Comparison of ENCODE assay signal across 9 cellular contexts in the genomic region with DNA sequence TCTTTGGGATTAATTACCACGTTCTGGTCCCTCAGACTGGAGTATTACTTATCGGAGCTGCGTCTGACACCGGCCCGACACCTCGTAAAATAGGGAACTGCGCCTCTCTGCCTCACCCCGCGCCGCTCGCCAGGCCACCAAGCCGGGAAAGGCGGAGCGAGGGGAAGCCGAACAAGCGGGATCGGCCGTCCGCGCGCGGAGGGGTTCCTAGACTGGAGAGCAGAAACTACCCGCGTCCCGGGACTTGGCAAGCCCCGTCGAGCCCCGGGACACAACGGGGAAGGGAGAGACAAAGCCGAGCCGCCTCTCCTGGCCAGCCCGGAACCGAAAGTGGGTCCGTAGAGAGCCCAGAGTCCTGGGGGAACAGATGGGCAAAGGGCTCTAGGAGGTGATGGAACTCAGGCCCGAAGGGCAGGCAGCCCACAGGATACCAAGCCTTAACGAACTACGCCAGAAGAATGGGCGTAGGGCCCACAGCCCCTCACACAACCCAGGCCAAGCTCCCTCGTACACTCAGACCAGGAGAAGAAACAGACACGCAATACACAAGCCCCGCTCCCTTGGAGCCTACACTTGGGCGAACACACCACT. TPM values are rescaled to one million over a fixed set of nuclear protein-coding genes. Genes with fewer than 3 reads are reported as not detected.
DNase-seq lines count a peak whose midpoint lies in the region; ATAC-seq and TF ChIP-seq lines count a peak whose summit lies in the region.
"Had no signal": no experiment of that assay in that cellular context is flagged by ENCODE, and none has a peak within 500 bp of the region (broad histone marks: within the 10 kb centered on the region; RNA-seq: fewer than 3 reads in every experiment).

No MANE protein-coding gene starts in this region.

- WGBS in aorta, 2 donors, result 3% methylated on average over 42 of the region's 42 CpGs

- no peak for TF ChIP-seq CTCF in natural killer cell (IDR thresholded peaks at IDR 0.05)

- H3K27me3 ChIP-seq in aorta (ENCODE audit: control insufficient read depth in 1 of 2, insufficient read depth in 2 of 2, low read length in 1 of 2), result peaks cover 0 to 3% of the 10 kb centered on the region in 2 donors

- H3K27me3 Mint-ChIP-seq in natural killer cell (ENCODE audit: low read depth in 2 of 2), result peaks cover 77 to 81% of the 10 kb centered on the region in 2 donors
- peaks cover 56 to 75% of the 10 kb centered on the region in 2 donors for H3K27me3 Mint-ChIP-seq in natural killer cell treated with Interleukin-12 subunit alpha and Interleukin-12 subunit beta and Interleukin-15 and Interleukin-18, amount 100 ng/mL, for 72 hours
- peaks cover 86 to 100% of the 10 kb centered on the region in 2 donors for H3K27me3 Mint-ChIP-seq in effector memory CD8-positive, alpha-beta T cell
- H3K27me3 Mint-ChIP-seq in naive thymus-derived CD8-positive, alpha-beta T cell, result peaks cover 49 to 94% (median 77%) of the 10 kb centered on the region in 5 donors

- no peak overlapping the region for H3K27ac ChIP-seq in aorta (ENCODE audit: low read depth in 1 of 2, low read length in 2 of 2)

- peaks cover 17 to 30% of the 10 kb centered on the region in 2 donors for H3K4me1 Mint-ChIP-seq in natural killer cell
- peaks cover 23% of the 10 kb centered on the region in 2 donors for H3K4me1 Mint-ChIP-seq in natural killer cell treated with Interleukin-12 subunit alpha and Interleukin-12 subunit beta and Interleukin-15 and Interleukin-18, amount 100 ng/mL, for 72 hours (ENCODE audit: low read depth in 2 of 2)
- H3K4me1 Mint-ChIP-seq in effector memory CD8-positive, alpha-beta T cell (ENCODE audit: low read depth in 2 of 2), result peaks cover 26 to 29% of the 10 kb centered on the region in 2 donors
- peaks cover 24 to 56% (median 45%) of the 10 kb centered on the region in 4 donors for H3K4me1 Mint-ChIP-seq in naive thymus-derived CD8-positive, alpha-beta T cell

- no peak overlapping the region for H3K27ac Mint-ChIP-seq in natural killer cell
- H3K27ac Mint-ChIP-seq in natural killer cell treated with Interleukin-12 subunit alpha and Interleukin-12 subunit beta and Interleukin-15 and Interleukin-18, amount 100 ng/mL, for 72 hours, result no peak overlapping the region
- H3K27ac Mint-ChIP-seq in effector memory CD8-positive, alpha-beta T cell, result peak overlapping the region in 1 of 2 donors; percentile 29
- no peak overlapping the region for H3K27ac Mint-ChIP-seq in naive thymus-derived CD8-positive, alpha-beta T cell

- peak overlapping the region; percentile 30 to 33 for H3K4me3 ChIP-seq in aorta (ENCODE audit: low read length in 2 of 2)

- H3K4me3 Mint-ChIP-seq in natural killer cell, result peak overlapping the region; percentile 13
- H3K4me3 Mint-ChIP-seq in natural killer cell treated with Interleukin-12 subunit alpha and Interleukin-12 subunit beta and Interleukin-15 and Interleukin-18, amount 100 ng/mL, for 72 hours, result no peak overlapping the region
- H3K4me3 Mint-ChIP-seq in effector memory CD8-positive, alpha-beta T cell, result peak overlapping the region; percentile 39 to 65
- peak overlapping the region in 9 of 10 donors; percentile 28 to 70 (median 54) for H3K4me3 Mint-ChIP-seq in naive thymus-derived CD8-positive, alpha-beta T cell

- H3K4me1 ChIP-seq in aorta (ENCODE audit: control insufficient read depth in 1 of 2, insufficient read depth in 2 of 2, low read length in 2 of 2), result no peaks in the 10 kb centered on the region

- POLR2A ChIA-PET in naive thymus-derived CD8-positive, alpha-beta T cell (lab: Charles Lee), result no interaction called here

- no peak for ATAC-seq in natural killer cell
- no peak for ATAC-seq in natural killer cell treated with Interleukin-12 subunit alpha and Interleukin-12 subunit beta and Interleukin-15 and Interleukin-18, amount 100 ng/mL, for 72 hours
- no peak for ATAC-seq in effector memory CD8-positive, alpha-beta T cell (replicated peaks)
- ATAC-seq in naive thymus-derived CD8-positive, alpha-beta T cell, result peak in 1 of 2 donors; percentile 17
- peak; percentile 16 for ATAC-seq in aorta (ENCODE audit: low FRiP score)
- ATAC-seq in HG02885 (IDR thresholded peaks at IDR 0.05; ENCODE audit: poor library complexity, unreplicated experiment), result no peak
- no peak for ATAC-seq in HG02759 (IDR thresholded peaks at IDR 0.05; ENCODE audit: unreplicated experiment)
- ATAC-seq in HG02852 (IDR thresholded peaks at IDR 0.05; ENCODE audit: unreplicated experiment), result no peak

- intact Hi-C loops in natural killer cell (cut with micrococcal nuclease), result no loop called here
- intact Hi-C loops in aorta (cut with DNase I), result no loop called here

- no peaks in the 10 kb centered on the region for H3K36me3 ChIP-seq in aorta (ENCODE audit: control insufficient read depth in 1 of 2, insufficient read depth in 2 of 2, low read length in 1 of 2)

- no peaks in the 10 kb centered on the region for H3K9me3 Mint-ChIP-seq in natural killer cell
- H3K9me3 Mint-ChIP-seq in natural killer cell treated with Interleukin-12 subunit alpha and Interleukin-12 subunit beta and Interleukin-15 and Interleukin-18, amount 100 ng/mL, for 72 hours, result no peaks in the 10 kb centered on the region
- no peaks in the 10 kb centered on the region for H3K9me3 Mint-ChIP-seq in effector memory CD8-positive, alpha-beta T cell
- peaks cover 0 to 2% (median 0%) of the 10 kb centered on the region in 9 donors for H3K9me3 Mint-ChIP-seq in naive thymus-derived CD8-positive, alpha-beta T cell

- H3K36me3 Mint-ChIP-seq in natural killer cell, result no peaks in the 10 kb centered on the region
- peaks cover 6% of the 10 kb centered on the region for H3K36me3 Mint-ChIP-seq in natural killer cell treated with Interleukin-12 subunit alpha and Interleukin-12 subunit beta and Interleukin-15 and Interleukin-18, amount 100 ng/mL, for 72 hours
- peaks cover 6% of the 10 kb centered on the region for H3K36me3 Mint-ChIP-seq in effector memory CD8-positive, alpha-beta T cell (ENCODE audit: insufficient read depth)
- peaks cover 0 to 4% (median 0%) of the 10 kb centered on the region in 3 donors for H3K36me3 Mint-ChIP-seq in naive thymus-derived CD8-positive, alpha-beta T cell

- DNase-seq in natural killer cell (no peak), aorta (peak in 1 of 2 donors; percentile 61)
- no peak for DNase-seq in natural killer cell treated with Interleukin-12 subunit alpha and Interleukin-12 subunit beta and Interleukin-15 and Interleukin-18, amount 100 ng/mL, for 72 hours (ENCODE audit: low spot score)
- DNase-seq in effector memory CD8-positive, alpha-beta T cell, result no peak
- no peak for DNase-seq in naive thymus-derived CD8-positive, alpha-beta T cell
- DNase-seq: stimulated activated CD4-positive, alpha-beta T cell treated with anti-CD3 and anti-CD28 coated beads, Interleukin-2, amount 100 ng/mL, for 48 hours had no signal

- no peaks in the 10 kb centered on the region for H3K9me3 ChIP-seq in aorta (ENCODE audit: control insufficient read depth, low read length)

RNA-seq across cellular contexts. Expression of gene LBX1, which starts 6.5 kb away (rescaled TPM):
- total RNA-seq in natural killer cell, result not detected
- not detected for total RNA-seq in natural killer cell treated with Interleukin-12 subunit alpha and Interleukin-12 subunit beta and Interleukin-15 and Interleukin-18, amount 100 ng/mL, for 72 hours
- not detected for total RNA-seq in naive thymus-derived CD8-positive, alpha-beta T cell
- polyA plus RNA-seq in naive thymus-derived CD8-positive, alpha-beta T cell, result not detected
- not detected for total RNA-seq in aorta
- polyA plus RNA-seq in aorta, result not detected
